In genomic region chr2:68971591-68972231, GRCh38 we compare ENCODE assay signal across 13 cellular contexts. TPM values are rescaled to one million over a fixed set of nuclear protein-coding genes. Genes with fewer than 3 reads are reported as not detected.
DNase-seq lines count a peak whose midpoint lies in the region; ATAC-seq, FAIRE-seq and TF ChIP-seq lines count a peak whose summit lies in the region.
"Had no signal": no experiment of that assay in that cellular context is flagged by ENCODE, and none has a peak within 500 bp of the region (broad histone marks: within the 10 kb centered on the region; RNA-seq: fewer than 3 reads in every experiment).

No MANE protein-coding gene starts in this region.

- no peak for FAIRE-seq in GM19239 (lab: Jason Lieb, UNC)

- intact Hi-C loops in MCF 10A (cut with micrococcal nuclease): no loop called here
- intact Hi-C loops in breast epithelium (cut with DNase I; ENCODE audit: low total_unique reads): no loop called here

- no peaks in the 10 kb centered on the region for H3K36me3 Mint-ChIP-seq in MCF 10A (ENCODE audit: insufficient read depth, unreplicated experiment)
- H3K36me3 Mint-ChIP-seq: CD14-positive monocyte had no signal

- no peaks in the 10 kb centered on the region for H3K4me1 ChIP-seq in breast epithelium
- H3K4me1 ChIP-seq: gastrocnemius medialis had no signal

- peak; percentile 96 for ATAC-seq in SK-N-SH treated with all-trans-retinoic acid at 6 μM for 48 hours
- ATAC-seq: gastrocnemius medialis had no signal

- CTCF ChIA-PET in MCF 10A (lab: Yijun Ruan, JAX): interaction anchor here (0.7 kb wide), 1 partner anchor 17 kb away, joined by 3 read pairs; no protein-coding TSS in a partner anchor

- H3K9me3 Mint-ChIP-seq in MCF 10A (ENCODE audit: unreplicated experiment): no peaks in the 10 kb centered on the region

- no peaks in the 10 kb centered on the region for H3K9me3 ChIP-seq in breast epithelium
- H3K9me3 ChIP-seq: gastrocnemius medialis had no signal

- no TSS peak for BruUV-seq in MCF 10A (replicated peaks; lab: Mats Ljungman, UMichigan)

- H3K4me3 ChIP-seq in breast epithelium: no peak overlapping the region
- H3K4me3 ChIP-seq: gastrocnemius medialis had no signal

- H3K27ac ChIP-seq in breast epithelium: no peak overlapping the region
- H3K27ac ChIP-seq: gastrocnemius medialis had no signal

- POLR2A ChIA-PET in MCF 10A (lab: Yijun Ruan, JAX): no interaction called here

- no peak overlapping the region for H3K4me3 Mint-ChIP-seq in MCF 10A (ENCODE audit: unreplicated experiment)
- H3K4me3 Mint-ChIP-seq: CD14-positive monocyte had no signal

- DNase-seq in MCF 10A (ENCODE audit: unreplicated experiment) (peak; percentile 69), breast epithelium (ENCODE audit: low spot score in 2 of 2) (no peak), foreskin melanocyte (peak; percentile 60), stromal cell of bone marrow (ENCODE audit: low read depth) (peak; percentile 79), NCI-H526 treated with DMSO at 0.1 percent for 48 hours (lab: John Stamatoyannopoulos, UW) (no peak), iPS-NIHi11 (ENCODE audit: low spot score) (no peak), GM19239 (ENCODE audit: insufficient read length, low spot score) (no peak)
- DNase-seq: gastrocnemius medialis, NCI-H146 had no signal

- no peak for TF ChIP-seq CTCF in MCF 10A (IDR thresholded peaks at IDR 0.05; ENCODE audit: unreplicated experiment)
- no peak for TF ChIP-seq CTCF in breast epithelium (IDR thresholded peaks at IDR 0.05)

- H3K27ac Mint-ChIP-seq in MCF 10A (ENCODE audit: low read depth, unreplicated experiment): peak overlapping the region; percentile 36
- H3K27ac Mint-ChIP-seq: CD14-positive monocyte had no signal

- peaks cover 9% of the 10 kb centered on the region for H3K27me3 Mint-ChIP-seq in MCF 10A (ENCODE audit: insufficient read depth, unreplicated experiment)

- H3K27me3 ChIP-seq in breast epithelium: no peaks in the 10 kb centered on the region
- H3K27me3 ChIP-seq: gastrocnemius medialis had no signal

- TF ChIP-seq POLR2A in breast epithelium (IDR thresholded peaks at IDR 0.05): no peak

- H3K36me3 ChIP-seq in breast epithelium: no peaks in the 10 kb centered on the region
- H3K36me3 ChIP-seq: gastrocnemius medialis had no signal

- peaks cover 17% of the 10 kb centered on the region for H3K4me1 Mint-ChIP-seq in MCF 10A (ENCODE audit: insufficient read depth, unreplicated experiment)

TF ChIP-seq in SK-N-SH treated with all-trans-retinoic acid at 6 μM for 48 hours, 23 proteins besides CTCF, POLR2A, EP300 and RAD21:
- TF ChIP-seq RARB (CRISPR knock-in tag; IDR thresholded peaks at IDR 0.05) (no peak), ZNF565 (CRISPR knock-in tag; conservative IDR thresholded peaks at IDR 0.05; ENCODE audit: low read depth) (no peak), TSHZ2 (CRISPR knock-in tag; IDR thresholded peaks at IDR 0.05) (no peak), CSRNP3 (CRISPR knock-in tag; IDR thresholded peaks at IDR 0.05) (no peak), PATZ1 (CRISPR knock-in tag; IDR thresholded peaks at IDR 0.05; ENCODE audit: borderline replicate concordance) (no peak), SNAI2 (CRISPR knock-in tag; IDR thresholded peaks at IDR 0.05) (no peak), PPARA (CRISPR knock-in tag; IDR thresholded peaks at IDR 0.05; ENCODE audit: borderline replicate concordance) (no peak), BACH2 (CRISPR knock-in tag; IDR thresholded peaks at IDR 0.05; ENCODE audit: borderline replicate concordance) (no peak), OSR1 (CRISPR knock-in tag; IDR thresholded peaks at IDR 0.05) (no peak), ZFP30 (CRISPR knock-in tag; IDR thresholded peaks at IDR 0.05) (no peak), CSDC2 (CRISPR knock-in tag; IDR thresholded peaks at IDR 0.05) (no peak), ARNTL (CRISPR knock-in tag; IDR thresholded peaks at IDR 0.05; ENCODE audit: borderline replicate concordance, low read depth) (no peak), ZNF8 (CRISPR knock-in tag; IDR thresholded peaks at IDR 0.05) (no peak), ZFP3 (CRISPR knock-in tag; IDR thresholded peaks at IDR 0.05) (no peak), TCF4 (CRISPR knock-in tag; IDR thresholded peaks at IDR 0.05; ENCODE audit: borderline replicate concordance) (no peak), TOX (CRISPR knock-in tag; IDR thresholded peaks at IDR 0.05; ENCODE audit: borderline replicate concordance) (no peak), ISL1 (CRISPR knock-in tag; IDR thresholded peaks at IDR 0.05) (no peak), POU6F1 (CRISPR knock-in tag; IDR thresholded peaks at IDR 0.05; ENCODE audit: borderline replicate concordance, low read depth) (no peak)
TF ChIP-seq in SK-N-SH treated with all-trans-retinoic acid at 6 μM for 48 hours: peak in this region for 0.

RNA-seq across cellular contexts. Expression of gene GKN1, which starts 2.7 kb away (rescaled TPM):
- total RNA-seq in MCF 10A (2022) (not detected in 2 replicates), breast epithelium (not detected)
- total RNA-seq: gastrocnemius medialis, mucosa of gallbladder, subcutaneous adipose tissue had no signal

RNA-seq across cellular contexts. Expression of gene GKN2, which starts 19.0 kb away (rescaled TPM):
- total RNA-seq in MCF 10A (2022): not detected in 2 replicates
- not detected for total RNA-seq in breast epithelium
- total RNA-seq: gastrocnemius medialis, mucosa of gallbladder, subcutaneous adipose tissue had no signal

RNA-seq across cellular contexts. Expression of gene ANTXR1, which starts 41.3 kb away (rescaled TPM):
- total RNA-seq in MCF 10A (2022): 33.1 and 33.8 TPM in 2 replicates
- total RNA-seq in breast epithelium: 10 to 100 TPM; 52.7 to 72.8 (median 68.8) TPM

Comparison
In these comparisons a context has a peak if more than half of its experiments do, and no peak if none do; other contexts are left out.
1. DNase-seq: peak in MCF 10A (single experiment), foreskin melanocyte (single experiment) and stromal cell of bone marrow (single experiment); none in breast epithelium (0 of 2), NCI-H526 treated with DMSO at 0.1 percent for 48 hours (single experiment), iPS-NIHi11 (single experiment) and GM19239 (single experiment).